ENCODE assay signal across 8 cellular contexts in the genomic region with DNA sequence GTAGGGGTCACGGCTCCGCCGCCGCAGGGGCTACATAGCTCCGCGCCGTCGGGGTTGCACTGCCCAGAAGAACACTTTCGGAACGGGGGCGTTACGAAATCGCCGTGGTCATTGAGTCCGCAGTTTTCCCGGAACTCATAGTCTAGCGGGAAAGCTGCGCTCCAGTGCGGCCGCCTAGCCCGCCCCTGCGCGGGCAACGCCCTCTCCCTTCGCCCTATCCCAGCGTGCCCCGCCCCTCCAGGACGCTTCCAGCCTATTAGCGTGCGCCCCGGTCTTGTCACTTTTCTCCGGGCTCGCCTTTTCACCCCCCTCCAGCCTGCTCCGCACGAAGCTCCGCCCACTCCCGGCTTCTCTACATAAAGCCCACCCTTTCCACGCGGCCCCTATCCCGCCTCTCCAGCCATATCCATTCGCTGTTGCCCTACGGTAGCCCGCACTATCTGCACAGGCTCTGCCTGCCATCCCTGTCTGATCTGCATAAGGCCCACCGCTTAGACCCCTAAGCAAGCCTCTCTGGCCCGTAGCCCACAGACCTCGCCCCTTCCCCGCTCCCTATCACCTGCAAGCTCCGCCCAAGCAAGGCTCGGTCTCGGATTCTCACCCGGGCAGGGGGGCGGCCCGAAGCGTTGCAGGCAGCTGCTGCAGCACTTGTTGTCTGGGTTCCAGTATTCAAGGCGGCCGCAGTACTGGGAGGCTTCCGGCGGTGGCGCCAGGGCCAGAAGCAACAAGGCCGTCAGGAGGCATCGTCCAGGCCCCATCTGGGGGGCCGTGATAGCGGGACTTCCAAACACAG. TPM values are rescaled to one million over a fixed set of nuclear protein-coding genes. Genes with fewer than 3 reads are reported as not detected.
A peak's percentile ranks its signal among the peaks of the same experiment; 100 is the strongest.
DNase-seq lines count a peak whose midpoint lies in the region; ATAC-seq and TF ChIP-seq lines count a peak whose summit lies in the region.

No MANE protein-coding gene starts in this region.

- H3K4me3 Mint-ChIP-seq in CD4-positive, CD25-positive, alpha-beta regulatory T cell, result peak overlapping the region; percentile 91 to 98 (median 96)

- TF ChIP-seq CTCF in dorsolateral prefrontal cortex (IDR thresholded peaks at IDR 0.05 in 54 of 56, conservative IDR thresholded peaks at IDR 0.05 in 2 of 56; ENCODE audit: low read depth in 1 of 56, partially characterized antibody in 56 of 56) (peak in 27 of 56 donors; percentile 4 to 54 (median 20)), lung (IDR thresholded peaks at IDR 0.05; ENCODE audit: control extremely low read depth, extremely low read depth) (no peak)

- peaks cover 10% of the 10 kb centered on the region for H3K36me3 Mint-ChIP-seq in CD4-positive, CD25-positive, alpha-beta regulatory T cell

- peaks cover 11% of the 10 kb centered on the region for H3K27me3 Mint-ChIP-seq in CD4-positive, CD25-positive, alpha-beta regulatory T cell

- peak; percentile 63 to 68 for ATAC-seq in CD4-positive, CD25-positive, alpha-beta regulatory T cell (ENCODE audit: low read depth in 2 of 2)
- peak; percentile 60 for ATAC-seq in GM19397 (IDR thresholded peaks at IDR 0.05; ENCODE audit: unreplicated experiment)
- peak; percentile 53 for ATAC-seq in HG03571 (IDR thresholded peaks at IDR 0.05; ENCODE audit: unreplicated experiment)
- peak; percentile 91 for ATAC-seq in lung (ENCODE audit: insufficient read depth, low FRiP score)

- H3K9me3 ChIP-seq in CD4-positive, CD25-positive, alpha-beta regulatory T cell (ENCODE audit: control insufficient read depth in 2 of 2, low read length in 2 of 2), result no peaks in the 10 kb centered on the region
- H3K9me3 ChIP-seq in lung (ENCODE audit: control insufficient read depth in 2 of 2, insufficient read depth in 1 of 2, low read length in 1 of 2), result no peaks in the 10 kb centered on the region

- DNase-seq in CD4-positive, CD25-positive, alpha-beta regulatory T cell, result peak; percentile 92 to 96 (median 95)
- DNase-seq in NCI-H774 (lab: John Stamatoyannopoulos, UW), result peak; percentile 96
- peak; percentile 98 for DNase-seq in activated CD4-positive, alpha-beta T cell treated with anti-CD3 and anti-CD28 coated beads, Interleukin-2, amount 50 U/mL, for 48 hours
- DNase-seq in dorsolateral prefrontal cortex, result peak; percentile 97 to 99 (median 99)
- peak; percentile 99 for DNase-seq in lung (ENCODE audit: low spot score)
- DNase-seq in stimulated activated CD4-positive, alpha-beta T cell treated with anti-CD3 and anti-CD28 coated beads, TNF-alpha, amount 100 ng/mL, for 24 hours (ENCODE audit: low read depth in 3 of 3), result peak; percentile 92 to 97 (median 93)

- H3K27me3 ChIP-seq in CD4-positive, CD25-positive, alpha-beta regulatory T cell (ENCODE audit: control insufficient read depth, insufficient read depth, low read length), result no peaks in the 10 kb centered on the region
- H3K27me3 ChIP-seq in dorsolateral prefrontal cortex (no peaks in the 10 kb centered on the region), lung (ENCODE audit: control insufficient read depth, insufficient read depth) (no peaks in the 10 kb centered on the region)

- peaks cover 0 to 70% (median 35%) of the 10 kb centered on the region in 4 donors for H3K4me1 Mint-ChIP-seq in CD4-positive, CD25-positive, alpha-beta regulatory T cell

- WGBS in lung, 2 donors, result 0 to 1% methylated on average over 54 to 63 of the region's 63 CpGs

- H3K4me1 ChIP-seq in CD4-positive, CD25-positive, alpha-beta regulatory T cell (ENCODE audit: control insufficient read depth, insufficient read depth, low read length, poor library complexity, severe bottlenecking), result peaks cover 72% of the 10 kb centered on the region
- peaks cover 0 to 15% of the 10 kb centered on the region in 2 donors for H3K4me1 ChIP-seq in lung (ENCODE audit: control insufficient read depth in 2 of 2, insufficient read depth in 2 of 2, low read length in 2 of 2)

- H3K4me3 ChIP-seq in CD4-positive, CD25-positive, alpha-beta regulatory T cell (ENCODE audit: low read depth, low read length), result peak overlapping the region; percentile 90
- H3K4me3 ChIP-seq in dorsolateral prefrontal cortex (peak overlapping the region; percentile 56 to 89 (median 75)), lung (peak overlapping the region; percentile 56)

- peak overlapping the region; percentile 100 for H3K27ac ChIP-seq in CD4-positive, CD25-positive, alpha-beta regulatory T cell (ENCODE audit: insufficient read depth, low read length, poor library complexity, severe bottlenecking)
- H3K27ac ChIP-seq in dorsolateral prefrontal cortex, result peak overlapping the region; percentile 34 to 95 (median 87)
- H3K27ac ChIP-seq in lung (ENCODE audit: low read depth in 1 of 2, low read length in 1 of 2), result peak overlapping the region; percentile 74 to 94

- H3K36me3 ChIP-seq in CD4-positive, CD25-positive, alpha-beta regulatory T cell (ENCODE audit: control insufficient read depth, insufficient read depth, low read length), result peaks cover 26% of the 10 kb centered on the region
- H3K36me3 ChIP-seq in lung (ENCODE audit: control insufficient read depth in 2 of 2, insufficient read depth in 2 of 2, low read length in 2 of 2), result peaks cover 3 to 28% of the 10 kb centered on the region in 2 donors

- intact Hi-C loops in dorsolateral prefrontal cortex (cut with DNase I), result no loop called here

- peak overlapping the region; percentile 94 to 100 (median 97) for H3K27ac Mint-ChIP-seq in CD4-positive, CD25-positive, alpha-beta regulatory T cell

- no peaks in the 10 kb centered on the region for H3K9me3 Mint-ChIP-seq in CD4-positive, CD25-positive, alpha-beta regulatory T cell

RNA-seq across cellular contexts. Expression of a gene that starts 1.6 kb away (rescaled TPM):
- total RNA-seq in CD4-positive, CD25-positive, alpha-beta regulatory T cell, result 80.5 TPM
- polyA plus RNA-seq in CD4-positive, CD25-positive, alpha-beta regulatory T cell, result 100 to 1,000 TPM; 109 to 151 (median 125) TPM
- total RNA-seq in dorsolateral prefrontal cortex (10 to 100 TPM in 17 of 120 experiments, 1 to 10 TPM in 103; 1.6 to 16.9 (median 5.9) TPM), lung (10 to 100 TPM in 1 of 2 donors, 1 to 10 TPM in 1; 3.8 to 32.3 TPM)
- polyA plus RNA-seq in lung, result 10 to 100 TPM; 19.6 to 72.5 TPM

RNA-seq across cellular contexts. Expression of a gene that starts 4.6 kb away (rescaled TPM):
- total RNA-seq in CD4-positive, CD25-positive, alpha-beta regulatory T cell, result 70.8 TPM
- 10 to 100 TPM; 48.4 to 66.5 (median 58.5) TPM for polyA plus RNA-seq in CD4-positive, CD25-positive, alpha-beta regulatory T cell
- 10 to 100 TPM in 119 of 120 experiments, 1 to 10 TPM in 1; 9.6 to 45.3 (median 29.3) TPM for total RNA-seq in dorsolateral prefrontal cortex
- total RNA-seq in lung, result 10 to 100 TPM; 14.0 to 21.6 TPM
- 10 to 100 TPM; 13.0 to 25.5 TPM for polyA plus RNA-seq in lung

RNA-seq across cellular contexts. Expression of a gene that starts 4.8 kb away (rescaled TPM):
- 21.1 TPM for total RNA-seq in CD4-positive, CD25-positive, alpha-beta regulatory T cell
- polyA plus RNA-seq in CD4-positive, CD25-positive, alpha-beta regulatory T cell, result 10 to 100 TPM; 66.1 to 99.6 (median 72.9) TPM
- total RNA-seq in dorsolateral prefrontal cortex (10 to 100 TPM; 31.7 to 63.6 (median 46.4) TPM), lung (100 to 1,000 TPM in 1 of 2 donors, 10 to 100 TPM in 1; 36.8 to 129 TPM)
- polyA plus RNA-seq in lung, result 100 to 1,000 TPM in 1 of 2 donors, 10 to 100 TPM in 1; 84.2 to 196 TPM

RNA-seq across cellular contexts. Expression of a gene that starts 7.8 kb away (rescaled TPM):
- total RNA-seq in CD4-positive, CD25-positive, alpha-beta regulatory T cell, result 11.7 TPM
- 10 to 100 TPM in 3 of 4 donors, 1 to 10 TPM in 1; 9.9 to 16.5 (median 11.8) TPM for polyA plus RNA-seq in CD4-positive, CD25-positive, alpha-beta regulatory T cell
- total RNA-seq in dorsolateral prefrontal cortex, result 10 to 100 TPM; 10.0 to 30.5 (median 18.1) TPM
- 10 to 100 TPM in 1 of 2 donors, 1 to 10 TPM in 1; 4.4 to 11.4 TPM for total RNA-seq in lung
- 10 to 100 TPM; 16.2 TPM for polyA plus RNA-seq in lung

RNA-seq across cellular contexts. Expression of a gene that starts 16.2 kb away (rescaled TPM):
- total RNA-seq in CD4-positive, CD25-positive, alpha-beta regulatory T cell, result not detected
- not detected for polyA plus RNA-seq in CD4-positive, CD25-positive, alpha-beta regulatory T cell
- total RNA-seq in dorsolateral prefrontal cortex, result 10 to 100 TPM in 110 of 120 experiments, 1 to 10 TPM in 10; 5.5 to 36.0 (median 16.9) TPM
- total RNA-seq in lung, result 10 to 100 TPM; 13.2 to 44.8 TPM
- polyA plus RNA-seq in lung, result 10 to 100 TPM; 22.5 to 26.4 TPM

Comparison
In these comparisons a context has a peak if more than half of its experiments do, and no peak if none do; other contexts are left out.
1. Peak in every context shown above with its lines: DNase-seq, ATAC-seq, H3K4me3 ChIP-seq and H3K27ac ChIP-seq.